Comparison of ENCODE assay signal across 8 cellular contexts in genomic region chr2:191679818-191680600, GRCh38. TPM values are rescaled to one million over a fixed set of nuclear protein-coding genes. Genes with fewer than 3 reads are reported as not detected.
DNase-seq lines count a peak whose midpoint lies in the region; ATAC-seq and TF ChIP-seq lines count a peak whose summit lies in the region.

No MANE protein-coding gene starts in this region.

- H3K4me1 Mint-ChIP-seq in T-helper 17 cell: peaks cover 36% of the 10 kb centered on the region

- 91 to 98% methylated on average over 4 of the region's 4 CpGs for WGBS in gastroesophageal sphincter (ENCODE audit: low coverage in 1 of 2), 2 donors

- peak overlapping the region in 1 of 4 donors; percentile 92 for H3K27ac ChIP-seq in gastroesophageal sphincter

- H3K27me3 ChIP-seq in gastroesophageal sphincter: no peaks in the 10 kb centered on the region

- H3K4me3 ChIP-seq in gastroesophageal sphincter: peak overlapping the region in 1 of 2 donors; percentile 74

- peak overlapping the region; percentile 97 for H3K27ac Mint-ChIP-seq in T-helper 17 cell

- ATAC-seq in GM19372 (IDR thresholded peaks at IDR 0.05; ENCODE audit: low read depth, unreplicated experiment) (peak; percentile 20), HG03460 (IDR thresholded peaks at IDR 0.05; ENCODE audit: unreplicated experiment) (peak; percentile 18), T-helper 17 cell (peak; percentile 17), gastroesophageal sphincter (no peak)

- no peak for TF ChIP-seq CTCF in gastroesophageal sphincter (IDR thresholded peaks at IDR 0.05)

- H3K36me3 Mint-ChIP-seq in T-helper 17 cell (ENCODE audit: low read depth): peaks cover 3% of the 10 kb centered on the region

- peak overlapping the region; percentile 94 for H3K4me3 Mint-ChIP-seq in T-helper 17 cell

- peak; percentile 84 for DNase-seq in CD1c-positive myeloid dendritic cell (ENCODE audit: extremely low spot score)
- no peak for DNase-seq in T-helper 17 cell
- DNase-seq in glomerular endothelial cell (ENCODE audit: extremely low read depth, low read depth, low spot score): peak; percentile 72
- DNase-seq in NCI-H2196 (lab: John Stamatoyannopoulos, UW; ENCODE audit: unreplicated experiment): no peak
- no peak for DNase-seq in mesenteric fat pad (ENCODE audit: low spot score)

- peaks cover 0 to 25% of the 10 kb centered on the region in 2 donors for H3K36me3 ChIP-seq in gastroesophageal sphincter

- H3K9me3 ChIP-seq in T-helper 17 cell (ENCODE audit: control insufficient read depth, low read length, poor library complexity, severe bottlenecking): no peaks in the 10 kb centered on the region
- H3K9me3 ChIP-seq in gastroesophageal sphincter: no peaks in the 10 kb centered on the region

- H3K27me3 Mint-ChIP-seq in T-helper 17 cell: no peaks in the 10 kb centered on the region

- no peak for TF ChIP-seq EP300 in gastroesophageal sphincter (IDR thresholded peaks at IDR 0.05)

- peaks cover 0 to 33% (median 4%) of the 10 kb centered on the region in 3 donors for H3K4me1 ChIP-seq in gastroesophageal sphincter

- no peak for TF ChIP-seq POLR2A in gastroesophageal sphincter (IDR thresholded peaks at IDR 0.05)

RNA-seq across cellular contexts. Expression of gene NABP1, which starts 2.1 kb away (rescaled TPM):
- total RNA-seq in T-helper 17 cell (10 to 100 TPM; 61.9 to 71.6 TPM), glomerular endothelial cell (33.0 and 36.7 TPM in 2 replicates), gastroesophageal sphincter (10 to 100 TPM in 2 of 4 donors, 1 to 10 TPM in 2; 2.8 to 30.7 (median 7.9) TPM), mesenteric fat pad (142 TPM)

Comparison
In these comparisons a context has a peak if more than half of its experiments do, and no peak if none do; other contexts are left out.
1. DNase-seq: peak in CD1c-positive myeloid dendritic cell (single experiment) and glomerular endothelial cell (single experiment); none in T-helper 17 cell (0 of 3), NCI-H2196 (single experiment) and mesenteric fat pad (single experiment).